In the genomic region with DNA sequence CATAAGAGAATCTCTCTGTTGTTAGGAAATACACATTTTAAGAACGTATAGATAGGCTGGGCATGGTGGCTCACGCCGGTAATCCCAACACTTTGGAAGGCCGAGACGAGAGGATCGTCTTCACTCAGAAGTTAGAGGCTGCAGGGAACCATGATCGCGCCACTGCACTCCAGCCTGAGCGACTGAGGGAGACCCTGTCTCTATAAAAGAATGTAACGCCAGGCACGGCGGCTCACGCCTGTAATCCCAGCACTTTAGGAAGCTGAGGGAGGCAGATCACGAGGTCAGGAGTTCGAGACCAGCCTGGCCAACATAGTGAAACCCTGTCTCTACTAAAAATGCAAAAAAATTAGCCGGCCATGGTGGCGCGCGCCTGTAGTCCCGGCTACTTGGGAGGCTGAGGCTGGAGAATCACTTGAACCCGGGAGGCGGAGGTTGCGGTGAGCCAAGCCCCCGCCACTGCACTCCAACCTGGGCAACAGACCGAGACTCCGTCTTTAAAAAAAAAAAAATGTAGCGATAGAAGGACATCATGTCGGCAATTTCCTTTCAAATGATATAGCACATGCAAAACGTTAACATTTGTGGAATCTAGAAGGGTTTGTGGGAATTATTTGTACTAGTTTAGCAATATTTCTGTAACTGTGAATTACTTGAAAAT, we compare ENCODE assay signal across 8 cellular contexts. TPM values are rescaled to one million over a fixed set of nuclear protein-coding genes. Genes with fewer than 3 reads are reported as not detected.
A peak's percentile ranks its signal among the peaks of the same experiment; 100 is the strongest.
DNase-seq lines count a peak whose midpoint lies in the region; ATAC-seq and TF ChIP-seq lines count a peak whose summit lies in the region.

No MANE protein-coding gene starts in this region.

- H3K27me3 ChIP-seq in brain microvascular endothelial cell (replicated peaks) (no peaks in the 10 kb centered on the region), lung (ENCODE audit: control insufficient read depth, insufficient read depth) (no peaks in the 10 kb centered on the region)

- no peak for ATAC-seq in lung (ENCODE audit: insufficient read depth, low FRiP score)
- ATAC-seq in GM19455 (IDR thresholded peaks at IDR 0.05; ENCODE audit: unreplicated experiment), result no peak

- H3K4me3 Mint-ChIP-seq in activated naive CD4-positive, alpha-beta T cell treated with anti-CD3 and anti-CD28 coated beads, Interleukin-2, amount 10 ng/mL, durations not matched to agents 7 days and 5 days, result peak overlapping the region; percentile 81
- H3K4me3 Mint-ChIP-seq in type B pancreatic cell, result peak overlapping the region; percentile 99

- 47 to 55% methylated on average over 29 of the region's 29 CpGs for WGBS in lung, 2 donors

- TF ChIP-seq CTCF in brain microvascular endothelial cell (IDR thresholded peaks at IDR 0.05; ENCODE audit: low read depth, low read length, missing control alignments), result no peak
- no peak for TF ChIP-seq CTCF in lung (IDR thresholded peaks at IDR 0.05; ENCODE audit: control extremely low read depth, extremely low read depth)
- TF ChIP-seq CTCF in type B pancreatic cell (conservative IDR thresholded peaks at IDR 0.05), result no peak

- DNase-seq in activated naive CD4-positive, alpha-beta T cell treated with anti-CD3 and anti-CD28 coated beads, Interleukin-2, amount 10 ng/mL, durations not matched to agents 7 days and 5 days, result no peak
- no peak for DNase-seq in activated naive CD4-positive, alpha-beta T cell (lab: John Stamatoyannopoulos, UW)
- no peak for DNase-seq in brain microvascular endothelial cell
- no peak for DNase-seq in lung (ENCODE audit: low spot score)
- DNase-seq in type B pancreatic cell (ENCODE audit: extremely low spot score, unreplicated experiment), result no peak
- DNase-seq in stimulated activated CD4-positive, alpha-beta T cell treated with anti-CD3 and anti-CD28 coated beads, Interleukin-2, amount 100 ng/mL, for 48 hours, result no peak
- no peak for DNase-seq in NCI-H2171 treated with DMSO at 0.1 percent for 48 hours (lab: John Stamatoyannopoulos, UW)

- no peaks in the 10 kb centered on the region for H3K9me3 Mint-ChIP-seq in activated naive CD4-positive, alpha-beta T cell treated with anti-CD3 and anti-CD28 coated beads, Interleukin-2, amount 10 ng/mL, durations not matched to agents 7 days and 5 days
- no peaks in the 10 kb centered on the region for H3K9me3 Mint-ChIP-seq in type B pancreatic cell

- peaks cover 75% of the 10 kb centered on the region for H3K4me1 Mint-ChIP-seq in activated naive CD4-positive, alpha-beta T cell treated with anti-CD3 and anti-CD28 coated beads, Interleukin-2, amount 10 ng/mL, durations not matched to agents 7 days and 5 days
- peaks cover 39% of the 10 kb centered on the region for H3K4me1 Mint-ChIP-seq in type B pancreatic cell (ENCODE audit: unreplicated experiment)

- H3K4me1 ChIP-seq in lung (ENCODE audit: control insufficient read depth in 2 of 2, insufficient read depth in 2 of 2, low read length in 2 of 2), result peaks cover 11 to 15% of the 10 kb centered on the region in 2 donors

- H3K36me3 ChIP-seq in brain microvascular endothelial cell (replicated peaks) (peaks cover 32% of the 10 kb centered on the region), lung (ENCODE audit: control insufficient read depth in 2 of 2, insufficient read depth in 2 of 2, low read length in 2 of 2) (peaks cover 13 to 17% of the 10 kb centered on the region in 2 donors)

- H3K4me3 ChIP-seq in brain microvascular endothelial cell (ENCODE audit: low read depth, low read length) (peak overlapping the region; percentile 98), lung (no peak overlapping the region)

- H3K27ac ChIP-seq in brain microvascular endothelial cell (peak overlapping the region; percentile 79), lung (ENCODE audit: low read depth in 1 of 2, low read length in 1 of 2) (peak overlapping the region; percentile 27 to 84)

- H3K36me3 Mint-ChIP-seq in activated naive CD4-positive, alpha-beta T cell treated with anti-CD3 and anti-CD28 coated beads, Interleukin-2, amount 10 ng/mL, durations not matched to agents 7 days and 5 days, result peaks cover 27% of the 10 kb centered on the region
- peaks cover 22% of the 10 kb centered on the region for H3K36me3 Mint-ChIP-seq in type B pancreatic cell

- peak overlapping the region; percentile 90 for H3K27ac Mint-ChIP-seq in activated naive CD4-positive, alpha-beta T cell treated with anti-CD3 and anti-CD28 coated beads, Interleukin-2, amount 10 ng/mL, durations not matched to agents 7 days and 5 days
- peak overlapping the region; percentile 97 for H3K27ac Mint-ChIP-seq in type B pancreatic cell

- peaks cover 4% of the 10 kb centered on the region for H3K27me3 Mint-ChIP-seq in activated naive CD4-positive, alpha-beta T cell treated with anti-CD3 and anti-CD28 coated beads, Interleukin-2, amount 10 ng/mL, durations not matched to agents 7 days and 5 days
- no peaks in the 10 kb centered on the region for H3K27me3 Mint-ChIP-seq in type B pancreatic cell

- H3K9me3 ChIP-seq in lung (ENCODE audit: control insufficient read depth in 2 of 2, insufficient read depth in 1 of 2, low read length in 1 of 2), result no peaks in the 10 kb centered on the region

- in situ Hi-C loops in brain microvascular endothelial cell (cut with HindIII; ENCODE audit: low pct_ligation_motif_present, low sequenced_read_pairs), result no loop called here

- CTCF ChIA-PET in activated naive CD4-positive, alpha-beta T cell treated with anti-CD3 and anti-CD28 coated beads, Interleukin-2, amount 10 ng/mL, durations not matched to agents 7 days and 5 days (lab: Charles Lee), result no interaction called here

RNA-seq across cellular contexts. Expression of gene RPL14, which starts 0.7 kb away (rescaled TPM):
- total RNA-seq in lung, result 1,000 to 10,000 TPM in 1 of 2 donors, 100 to 1,000 TPM in 1; 473 to 1,578 TPM
- polyA plus RNA-seq in lung, result 1,000 to 10,000 TPM in 1 of 2 donors, 100 to 1,000 TPM in 1; 873 to 2,599 TPM
- 2,109 and 2,207 TPM in 2 replicates for total RNA-seq in type B pancreatic cell (ENCODE audit: low replicate concordance)

RNA-seq across cellular contexts. Expression of gene ZNF619, which starts 20.5 kb away (rescaled TPM):
- 10 to 100 TPM in 1 of 2 donors, 1 to 10 TPM in 1; 8.0 to 10.0 TPM for total RNA-seq in lung
- 1 to 10 TPM in 1 of 2 donors, under 1 TPM in 1; 0.96 to 2.0 TPM for polyA plus RNA-seq in lung
- 7.3 and 7.9 TPM in 2 replicates for total RNA-seq in type B pancreatic cell (ENCODE audit: low replicate concordance)

RNA-seq across cellular contexts. Expression of gene ZNF620, which starts 49.4 kb away (rescaled TPM):
- total RNA-seq in lung (10 to 100 TPM in 1 of 2 donors, 1 to 10 TPM in 1; 6.1 to 10.7 TPM), type B pancreatic cell (ENCODE audit: low replicate concordance) (12.3 and 14.0 TPM in 2 replicates)
- polyA plus RNA-seq in lung, result 1 to 10 TPM; 2.0 to 3.0 TPM
